ENCODE assay signal across 8 cellular contexts in genomic region chr16:80369559-80369958, GRCh38.
DNase-seq lines count a peak whose midpoint lies in the region; ATAC-seq and TF ChIP-seq lines count a peak whose summit lies in the region.

No MANE protein-coding gene starts in this region.

- intact Hi-C loops in Calu3 (cut with micrococcal nuclease; ENCODE audit: unreplicated experiment) (no loop called here), left colon (cut with DNase I, micrococcal nuclease) (no loop called here), vagina (cut with DNase I) (no loop called here)

- no peak overlapping the region for H3K27ac ChIP-seq in vagina

- CTCF ChIA-PET in Calu3 (lab: Charles Lee): interaction anchor here (1.0 kb wide), 1 partner anchor 97 kb away, joined by 3 read pairs; no protein-coding TSS in a partner anchor

- peak; percentile 22 for DNase-seq in Calu3
- peak; percentile 5 for DNase-seq in LoVo (ENCODE audit: low spot score)
- peak; percentile 85 for DNase-seq in cerebellar cortex (ENCODE audit: low spot score)
- peak in 1 of 2 donors; percentile 35 for DNase-seq in left colon
- no peak for DNase-seq in vagina (ENCODE audit: extremely low spot score in 2 of 2)
- no peak for DNase-seq in T-helper 9 cell
- no peak for DNase-seq in stimulated activated CD4-positive, alpha-beta T cell treated with anti-CD3 and anti-CD28 coated beads, Interleukin-2, amount 100 ng/mL, for 48 hours

- H3K4me3 ChIP-seq in vagina: no peak overlapping the region

- no peaks in the 10 kb centered on the region for H3K4me1 Mint-ChIP-seq in Calu3 (ENCODE audit: low read depth, unreplicated experiment)

- no peak overlapping the region for H3K4me3 Mint-ChIP-seq in Calu3 (ENCODE audit: low read depth, unreplicated experiment)

- no peaks in the 10 kb centered on the region for H3K4me1 ChIP-seq in vagina

- H3K27ac Mint-ChIP-seq in Calu3 (ENCODE audit: unreplicated experiment): no peak overlapping the region

- no peaks in the 10 kb centered on the region for H3K27me3 Mint-ChIP-seq in Calu3 (ENCODE audit: unreplicated experiment)

- H3K9me3 Mint-ChIP-seq in Calu3 (ENCODE audit: low read depth, unreplicated experiment): peaks cover 2% of the 10 kb centered on the region

- H3K9me3 ChIP-seq in vagina: no peaks in the 10 kb centered on the region

- TF ChIP-seq CTCF in Calu3 (IDR thresholded peaks at IDR 0.05; ENCODE audit: unreplicated experiment) (peak; percentile 29), vagina (IDR thresholded peaks at IDR 0.05) (peak; percentile 20 to 45 (median 20))

- H3K36me3 Mint-ChIP-seq in Calu3 (ENCODE audit: insufficient read depth, unreplicated experiment): no peaks in the 10 kb centered on the region

- TF ChIP-seq POLR2A in vagina (IDR thresholded peaks at IDR 0.05): no peak

- peak; percentile 86 for ATAC-seq in left colon
- no peak for ATAC-seq in GM18511 (IDR thresholded peaks at IDR 0.05; ENCODE audit: unreplicated experiment)

- no peaks in the 10 kb centered on the region for H3K27me3 ChIP-seq in vagina

- BruUV-seq in Calu3 (replicated peaks; lab: Mats Ljungman, UMichigan): no TSS peak

- no peaks in the 10 kb centered on the region for H3K36me3 ChIP-seq in vagina

Comparison
In these comparisons a context has a peak if more than half of its experiments do, and no peak if none do; other contexts are left out.
1. DNase-seq: peak in Calu3 (single experiment), LoVo (single experiment) and cerebellar cortex (single experiment); none in vagina (0 of 2), T-helper 9 cell (single experiment) and stimulated activated CD4-positive, alpha-beta T cell treated with anti-CD3 and anti-CD28 coated beads, Interleukin-2, amount 100 ng/mL, for 48 hours (0 of 2).